ENCODE assay signal across 27 cellular contexts in genomic region chr12:72010365-72010764, GRCh38.
DNase-seq lines count a peak whose midpoint lies in the region; ATAC-seq and TF ChIP-seq lines count a peak whose summit lies in the region.
"Had no signal": no experiment of that assay in that cellular context is flagged by ENCODE, and none has a peak within 500 bp of the region (broad histone marks: within the 10 kb centered on the region; RNA-seq: fewer than 3 reads in every experiment).

No MANE protein-coding gene starts in this region.

- H3K4me3 ChIP-seq in AG04449 (ENCODE audit: low read depth, low read length): no peak overlapping the region
- H3K4me3 ChIP-seq in testis: no peak overlapping the region
- no peak overlapping the region for H3K4me3 ChIP-seq in transverse colon
- H3K4me3 ChIP-seq: A549, tibial artery had no signal

- H3K36me3 ChIP-seq in testis (ENCODE audit: low read depth, missing control alignments): no peaks in the 10 kb centered on the region
- no peaks in the 10 kb centered on the region for H3K36me3 ChIP-seq in transverse colon
- H3K36me3 ChIP-seq: neutrophil, tibial artery had no signal

- H3K27ac ChIP-seq in testis (no peak overlapping the region), transverse colon (no peak overlapping the region)
- H3K27ac ChIP-seq: A549, neutrophil, tibial artery had no signal

- no peak for TF ChIP-seq EP300 in transverse colon (IDR thresholded peaks at IDR 0.05; ENCODE audit: low read depth)

- H3K27me3 ChIP-seq in testis (no peaks in the 10 kb centered on the region), transverse colon (no peaks in the 10 kb centered on the region)
- H3K27me3 ChIP-seq: tibial artery had no signal

- H3K9me3 ChIP-seq in testis (no peaks in the 10 kb centered on the region), transverse colon (no peaks in the 10 kb centered on the region)
- H3K9me3 ChIP-seq: A549, neutrophil, tibial artery had no signal

- DNase-seq in AG04449 (ENCODE audit: low read depth, low spot score): peak; percentile 36
- peak; percentile 81 for DNase-seq in EH (ENCODE audit: low read depth)
- peak; percentile 74 for DNase-seq in NCI-H226
- peak; percentile 16 for DNase-seq in iris pigment epithelial cell (ENCODE audit: low read depth)
- no peak for DNase-seq in testis
- no peak for DNase-seq in transverse colon
- DNase-seq: activated CD4-positive, alpha-beta memory T cell treated with anti-CD3 and anti-CD28 coated beads, Interleukin-2, amount 10 ng/mL, durations not matched to agents 7 days and 5 days; activated CD8-positive, alpha-beta memory T cell treated with anti-CD3 and anti-CD28 coated beads, Interleukin-2, amount 50 U/mL, for 4 hours; activated naive CD4-positive, alpha-beta T cell treated with anti-CD3 and anti-CD28 coated beads, Interleukin-2, amount 10 ng/mL, durations not matched to agents 7 days and 5 days; amniotic stem cell; C1 segment of cervical spinal cord; DMS79 treated with DMSO at 0.1 percent for 48 hours; Karpas-422; midbrain; naive thymus-derived CD4-positive, alpha-beta T cell; NCI-H1436 treated with DMSO at 0.1 percent for 48 hours; NCI-H2081 treated with DMSO at 0.1 percent for 48 hours; NCI-H2227 treated with DMSO at 0.1 percent for 48 hours; NCI-H748 treated with DMSO at 0.1 percent for 48 hours; SHP77 treated with DMSO at 0.1 percent for 48 hours; stimulated activated CD4-positive, alpha-beta T cell treated with anti-CD3 and anti-CD28 coated beads, Interleukin-4, amount 100 ng/mL, for 24 hours; tibial artery had no signal

- POLR2A ChIA-PET in AG04449 (lab: Yijun Ruan, JAX): no interaction called here

- 60 to 64% methylated on average over 4 of the region's 4 CpGs for WGBS in testis, 2 donors
- WGBS in transverse colon (ENCODE audit: low coverage in 1 of 2), 2 donors: 42 to 54% methylated on average over 4 of the region's 4 CpGs

- H3K4me1 ChIP-seq in testis: no peaks in the 10 kb centered on the region
- H3K4me1 ChIP-seq in transverse colon: no peaks in the 10 kb centered on the region
- H3K4me1 ChIP-seq: A549 had no signal

- TF ChIP-seq CTCF in AG04449 (IDR thresholded peaks at IDR 0.05; ENCODE audit: insufficient read depth, low read length, missing control alignments) (no peak), testis (IDR thresholded peaks at IDR 0.05) (no peak), transverse colon (IDR thresholded peaks at IDR 0.05) (no peak)

- CTCF ChIA-PET in AG04449 (lab: Yijun Ruan, JAX): interaction anchor here (1.4 to 1.9 kb wide), 2 partner anchors 230 to 272 kb away, joined by 7 read pairs; no protein-coding TSS in a partner anchor

- intact Hi-C loops in testis (cut with DNase I; ENCODE audit: low total_unique reads) (no loop called here), transverse colon (cut with DNase I; ENCODE audit: low total_unique reads) (no loop called here)

- TF ChIP-seq POLR2A in testis (IDR thresholded peaks at IDR 0.05): no peak
- TF ChIP-seq POLR2A in transverse colon (IDR thresholded peaks at IDR 0.05): no peak

- in situ Hi-C loops in transverse colon (cut with MboI; ENCODE audit: low pct_ligation_motif_present in 1 of 4, low pct_unique_long_range_greater_than_20kb in 1 of 4, low sequenced_read_pairs in 3 of 4): no loop called here

- ATAC-seq in GM21526 (IDR thresholded peaks at IDR 0.05; ENCODE audit: low FRiP score, unreplicated experiment) (no peak), GM21576 (IDR thresholded peaks at IDR 0.05; ENCODE audit: unreplicated experiment) (no peak)
- ATAC-seq: A549; naive thymus-derived CD4-positive, alpha-beta T cell; sciatic nerve had no signal

Comparison
In these comparisons a context has a peak if more than half of its experiments do, and no peak if none do; other contexts are left out.
1. DNase-seq: peak in AG04449 (single experiment), EH (single experiment), NCI-H226 (single experiment) and iris pigment epithelial cell (single experiment); none in testis (single experiment) and transverse colon (single experiment).